19 cellular contexts compared by ENCODE assay signal in the genomic region with DNA sequence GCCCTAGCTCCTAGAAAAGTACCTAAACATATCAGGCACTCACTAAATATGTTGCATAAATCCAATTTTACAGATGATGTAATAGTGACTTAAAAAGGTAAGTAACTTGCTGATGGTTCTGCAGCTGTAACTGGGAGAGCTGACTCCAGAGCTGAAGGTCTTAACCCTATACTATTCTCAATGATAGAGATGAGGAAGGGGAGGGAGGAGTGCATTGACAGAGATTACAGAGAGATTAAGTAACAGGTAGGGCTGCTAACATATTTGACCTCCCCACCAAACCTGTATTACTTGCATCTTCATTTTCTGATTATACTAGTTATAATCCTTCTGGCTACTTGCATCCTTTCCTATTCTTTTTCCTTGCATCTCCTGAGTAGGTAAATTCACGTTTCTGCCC.
DNase-seq lines count a peak whose midpoint lies in the region; ATAC-seq lines count a peak whose summit lies in the region.
"Had no signal": no experiment of that assay in that cellular context is flagged by ENCODE, and none has a peak within 500 bp of the region (broad histone marks: within the 10 kb centered on the region; RNA-seq: fewer than 3 reads in every experiment).

No MANE protein-coding gene starts in this region.

- peak; percentile 31 for DNase-seq in activated CD4-positive, alpha-beta T cell treated with anti-CD3 and anti-CD28 coated beads, Interleukin-2, amount 10 ng/mL, durations not matched to agents 24 days and 14 days
- DNase-seq in activated CD4-positive, alpha-beta T cell treated with anti-CD3 and anti-CD28 coated beads, Interleukin-2, amount 50 U/mL, for 4 hours = no peak
- DNase-seq in NCI-H82 (lab: John Stamatoyannopoulos, UW) (peak; percentile 36), NCI-H2171 treated with DMSO at 0.1 percent for 48 hours (lab: John Stamatoyannopoulos, UW) (no peak)
- DNase-seq in activated naive CD4-positive, alpha-beta T cell treated with anti-CD3 and anti-CD28 coated beads, Interleukin-2, amount 10 ng/mL, durations not matched to agents 7 days and 5 days = no peak
- DNase-seq: 8988T; ACHN; AML-193; BE2C; CD4-positive, alpha-beta T cell; CD8-positive, alpha-beta memory T cell; DMS 273 treated with DMSO at 0.1 percent for 48 hours; DMS79; GF-D8; H7; HCEC 1CT had no signal

- intact Hi-C loops in activated CD4-positive, alpha-beta T cell treated with anti-CD3 and anti-CD28 coated beads, Interleukin-2, amount 10 ng/mL, durations not matched to agents 24 days and 14 days (cut with micrococcal nuclease) = no loop called here

- no peak overlapping the region for H3K27ac Mint-ChIP-seq in activated CD4-positive, alpha-beta T cell treated with anti-CD3 and anti-CD28 coated beads, Interleukin-2, amount 10 ng/mL, durations not matched to agents 24 days and 14 days
- no peak overlapping the region for H3K27ac Mint-ChIP-seq in activated naive CD4-positive, alpha-beta T cell treated with anti-CD3 and anti-CD28 coated beads, Interleukin-2, amount 10 ng/mL, durations not matched to agents 7 days and 5 days
- H3K27ac Mint-ChIP-seq: CD14-positive monocyte; CD4-positive, alpha-beta T cell; CD8-positive, alpha-beta memory T cell had no signal

- H3K9me3 Mint-ChIP-seq in activated CD4-positive, alpha-beta T cell treated with anti-CD3 and anti-CD28 coated beads, Interleukin-2, amount 10 ng/mL, durations not matched to agents 24 days and 14 days = peaks cover 3% of the 10 kb centered on the region
- peaks cover 3% of the 10 kb centered on the region for H3K9me3 Mint-ChIP-seq in activated naive CD4-positive, alpha-beta T cell treated with anti-CD3 and anti-CD28 coated beads, Interleukin-2, amount 10 ng/mL, durations not matched to agents 7 days and 5 days
- H3K9me3 Mint-ChIP-seq: CD4-positive, alpha-beta T cell; CD8-positive, alpha-beta memory T cell had no signal

- peaks cover 2% of the 10 kb centered on the region for H3K36me3 Mint-ChIP-seq in activated CD4-positive, alpha-beta T cell treated with anti-CD3 and anti-CD28 coated beads, Interleukin-2, amount 10 ng/mL, durations not matched to agents 24 days and 14 days (ENCODE audit: low read depth)
- peaks cover 24% of the 10 kb centered on the region for H3K36me3 Mint-ChIP-seq in activated naive CD4-positive, alpha-beta T cell treated with anti-CD3 and anti-CD28 coated beads, Interleukin-2, amount 10 ng/mL, durations not matched to agents 7 days and 5 days

- no peaks in the 10 kb centered on the region for H3K27me3 Mint-ChIP-seq in activated CD4-positive, alpha-beta T cell treated with anti-CD3 and anti-CD28 coated beads, Interleukin-2, amount 10 ng/mL, durations not matched to agents 24 days and 14 days
- no peaks in the 10 kb centered on the region for H3K27me3 Mint-ChIP-seq in activated naive CD4-positive, alpha-beta T cell treated with anti-CD3 and anti-CD28 coated beads, Interleukin-2, amount 10 ng/mL, durations not matched to agents 7 days and 5 days
- H3K27me3 Mint-ChIP-seq: CD4-positive, alpha-beta T cell; CD8-positive, alpha-beta memory T cell had no signal

- CTCF ChIA-PET in activated naive CD4-positive, alpha-beta T cell treated with anti-CD3 and anti-CD28 coated beads, Interleukin-2, amount 10 ng/mL, durations not matched to agents 7 days and 5 days (lab: Charles Lee) = no interaction called here

- ATAC-seq in esophagus mucosa = peak; percentile 54
- ATAC-seq: A549 had no signal

- H3K4me1 Mint-ChIP-seq in activated CD4-positive, alpha-beta T cell treated with anti-CD3 and anti-CD28 coated beads, Interleukin-2, amount 10 ng/mL, durations not matched to agents 24 days and 14 days = peaks cover 19% of the 10 kb centered on the region
- H3K4me1 Mint-ChIP-seq in activated naive CD4-positive, alpha-beta T cell treated with anti-CD3 and anti-CD28 coated beads, Interleukin-2, amount 10 ng/mL, durations not matched to agents 7 days and 5 days = peaks cover 47% of the 10 kb centered on the region
- H3K4me1 Mint-ChIP-seq: CD14-positive monocyte had no signal

- no peak overlapping the region for H3K4me3 Mint-ChIP-seq in activated CD4-positive, alpha-beta T cell treated with anti-CD3 and anti-CD28 coated beads, Interleukin-2, amount 10 ng/mL, durations not matched to agents 24 days and 14 days
- H3K4me3 Mint-ChIP-seq in activated naive CD4-positive, alpha-beta T cell treated with anti-CD3 and anti-CD28 coated beads, Interleukin-2, amount 10 ng/mL, durations not matched to agents 7 days and 5 days = no peak overlapping the region
- H3K4me3 Mint-ChIP-seq: CD14-positive monocyte; CD4-positive, alpha-beta T cell; CD8-positive, alpha-beta memory T cell had no signal

Comparison
In these comparisons a context has a peak if more than half of its experiments do, and no peak if none do; other contexts are left out.
1. DNase-seq: peak in activated CD4-positive, alpha-beta T cell treated with anti-CD3 and anti-CD28 coated beads, Interleukin-2, amount 10 ng/mL, durations not matched to agents 24 days and 14 days (single experiment) and NCI-H82 (single experiment); none in activated CD4-positive, alpha-beta T cell treated with anti-CD3 and anti-CD28 coated beads, Interleukin-2, amount 50 U/mL, for 4 hours (0 of 2), NCI-H2171 treated with DMSO at 0.1 percent for 48 hours (single experiment) and activated naive CD4-positive, alpha-beta T cell treated with anti-CD3 and anti-CD28 coated beads, Interleukin-2, amount 10 ng/mL, durations not matched to agents 7 days and 5 days (single experiment).